Comparison of ENCODE assay signal across 8 cellular contexts in genomic region chrX:154380153-154380552, GRCh38. TPM values are rescaled to one million over a fixed set of nuclear protein-coding genes. Genes with fewer than 3 reads are reported as not detected.
DNase-seq lines count a peak whose midpoint lies in the region; ATAC-seq, FAIRE-seq and TF ChIP-seq lines count a peak whose summit lies in the region.

No MANE protein-coding gene starts in this region.

- CTCF ChIA-PET in naive thymus-derived CD4-positive, alpha-beta T cell (lab: Charles Lee), result no interaction called here

- peak overlapping the region; percentile 81 for H3K4me3 ChIP-seq in AG09309 (ENCODE audit: control insufficient read depth, low read depth, low read length)
- peak overlapping the region; percentile 68 for H3K4me3 ChIP-seq in naive thymus-derived CD4-positive, alpha-beta T cell (ENCODE audit: low read length)

- H3K27me3 Mint-ChIP-seq in dendritic cell treated with granulocyte-macrophage colony-stimulating factor and Interleukin-4, amounts not matched to agents 40 ng/mL and 50 ng/mL, for 4 days, result no peaks in the 10 kb centered on the region
- no peaks in the 10 kb centered on the region for H3K27me3 Mint-ChIP-seq in naive thymus-derived CD4-positive, alpha-beta T cell

- no peak for ATAC-seq in naive thymus-derived CD4-positive, alpha-beta T cell

- H3K36me3 ChIP-seq in KOPT-K1 (ENCODE audit: insufficient read depth, low read length), result peaks cover 6% of the 10 kb centered on the region
- H3K36me3 ChIP-seq in naive thymus-derived CD4-positive, alpha-beta T cell (ENCODE audit: control insufficient read depth in 2 of 3, insufficient read depth in 3 of 3, low read length in 3 of 3), result peaks cover 0 to 13% (median 0%) of the 10 kb centered on the region in 3 experiments

- peaks cover 50% of the 10 kb centered on the region for H3K4me1 Mint-ChIP-seq in dendritic cell treated with granulocyte-macrophage colony-stimulating factor and Interleukin-4, amounts not matched to agents 40 ng/mL and 50 ng/mL, for 4 days (ENCODE audit: low read depth)
- peaks cover 4 to 20% (median 12%) of the 10 kb centered on the region in 7 donors for H3K4me1 Mint-ChIP-seq in naive thymus-derived CD4-positive, alpha-beta T cell

- H3K4me3 Mint-ChIP-seq in dendritic cell treated with granulocyte-macrophage colony-stimulating factor and Interleukin-4, amounts not matched to agents 40 ng/mL and 50 ng/mL, for 4 days, result peak overlapping the region; percentile 82
- H3K4me3 Mint-ChIP-seq in naive thymus-derived CD4-positive, alpha-beta T cell, result peak overlapping the region; percentile 73 to 88 (median 84)

- no peaks in the 10 kb centered on the region for H3K27me3 ChIP-seq in naive thymus-derived CD4-positive, alpha-beta T cell (ENCODE audit: control insufficient read depth in 2 of 2, insufficient read depth in 2 of 2, low read length in 2 of 2)

- H3K36me3 Mint-ChIP-seq in dendritic cell treated with granulocyte-macrophage colony-stimulating factor and Interleukin-4, amounts not matched to agents 40 ng/mL and 50 ng/mL, for 4 days (ENCODE audit: low read depth), result peaks cover 22% of the 10 kb centered on the region
- H3K36me3 Mint-ChIP-seq in naive thymus-derived CD4-positive, alpha-beta T cell, result peaks cover 0 to 3% (median 0%) of the 10 kb centered on the region in 5 donors

- peaks cover 10 to 16% of the 10 kb centered on the region in 2 donors for H3K4me1 ChIP-seq in naive thymus-derived CD4-positive, alpha-beta T cell (ENCODE audit: control insufficient read depth in 2 of 2, insufficient read depth in 2 of 2, low read length in 2 of 2)

- peak overlapping the region; percentile 93 for H3K27ac Mint-ChIP-seq in dendritic cell treated with granulocyte-macrophage colony-stimulating factor and Interleukin-4, amounts not matched to agents 40 ng/mL and 50 ng/mL, for 4 days
- peak overlapping the region; percentile 72 to 94 (median 92) for H3K27ac Mint-ChIP-seq in naive thymus-derived CD4-positive, alpha-beta T cell

- no peaks in the 10 kb centered on the region for H3K9me3 Mint-ChIP-seq in dendritic cell treated with granulocyte-macrophage colony-stimulating factor and Interleukin-4, amounts not matched to agents 40 ng/mL and 50 ng/mL, for 4 days
- peaks cover 0 to 2% (median 0%) of the 10 kb centered on the region in 11 donors for H3K9me3 Mint-ChIP-seq in naive thymus-derived CD4-positive, alpha-beta T cell

- H3K9me3 ChIP-seq in KOPT-K1 (ENCODE audit: insufficient read depth, low read length, poor library complexity, severe bottlenecking), result no peaks in the 10 kb centered on the region
- H3K9me3 ChIP-seq in naive thymus-derived CD4-positive, alpha-beta T cell (ENCODE audit: control insufficient read depth in 2 of 3, low read length in 3 of 3), result no peaks in the 10 kb centered on the region

- no peak for FAIRE-seq in GM19239 (lab: Jason Lieb, UNC)

- intact Hi-C loops in dendritic cell treated with granulocyte-macrophage colony-stimulating factor and Interleukin-4, amounts not matched to agents 40 ng/mL and 50 ng/mL, for 4 days (cut with micrococcal nuclease), result no loop called here
- intact Hi-C loops in naive thymus-derived CD4-positive, alpha-beta T cell (cut with micrococcal nuclease), result no loop called here

- no peak for TF ChIP-seq CTCF in AG09309 (IDR thresholded peaks at IDR 0.05; ENCODE audit: control insufficient read depth, insufficient read depth, low read depth, low read length, missing control alignments)

- POLR2A ChIA-PET in naive thymus-derived CD4-positive, alpha-beta T cell (lab: Charles Lee), result interaction anchor here (0.8 to 1.5 kb wide), 4 partner anchors 22 to 453 kb away, joined by 3 to 4 read pairs (median 3); no protein-coding TSS in a partner anchor

- DNase-seq in AG09309 (ENCODE audit: low read depth), result no peak
- no peak for DNase-seq in naive thymus-derived CD4-positive, alpha-beta T cell
- DNase-seq in activated CD4-positive, CD25-positive, alpha-beta regulatory T cell treated with anti-CD3 and anti-CD28 coated beads, Interleukin-2, amount 50 U/mL, for 72 hours, result no peak
- no peak for DNase-seq in mucosa of gallbladder (ENCODE audit: low spot score)
- no peak for DNase-seq in GM19239 (ENCODE audit: insufficient read length, low spot score)
- DNase-seq in stimulated activated CD8-positive, alpha-beta memory T cell treated with anti-CD3 and anti-CD28 coated beads, Interleukin-4, amount 100 ng/mL, for 48 hours, result no peak

- peak overlapping the region; percentile 87 for H3K27ac ChIP-seq in KOPT-K1 (ENCODE audit: low read depth, low read length, poor library complexity, severe bottlenecking)
- H3K27ac ChIP-seq in naive thymus-derived CD4-positive, alpha-beta T cell (ENCODE audit: low read depth, low read length), result peak overlapping the region; percentile 99

RNA-seq across cellular contexts. Expression of gene EMD, which starts 1.1 kb away (rescaled TPM):
- 100 to 1,000 TPM in 2 of 5 experiments, 10 to 100 TPM in 3; 53.5 to 141 (median 89.9) TPM for total RNA-seq in naive thymus-derived CD4-positive, alpha-beta T cell
- polyA plus RNA-seq in naive thymus-derived CD4-positive, alpha-beta T cell, result 10 to 100 TPM; 31.5 to 34.6 TPM
- total RNA-seq in mucosa of gallbladder, result 62.6 TPM

RNA-seq across cellular contexts. Expression of gene FLNA, which starts 5.7 kb away (rescaled TPM):
- 1,000 to 10,000 TPM in 2 of 5 experiments, 100 to 1,000 TPM in 3; 440 to 1,423 (median 604) TPM for total RNA-seq in naive thymus-derived CD4-positive, alpha-beta T cell
- 100 to 1,000 TPM in 1 of 2 donors, 10 to 100 TPM in 1; 96.0 to 333 TPM for polyA plus RNA-seq in naive thymus-derived CD4-positive, alpha-beta T cell
- 2,367 TPM for total RNA-seq in mucosa of gallbladder

RNA-seq across cellular contexts. Expression of gene RPL10, which starts 18.0 kb away (rescaled TPM):
- total RNA-seq in naive thymus-derived CD4-positive, alpha-beta T cell, result 1,000 to 10,000 TPM; 2,926 to 5,130 (median 5,063) TPM
- polyA plus RNA-seq in naive thymus-derived CD4-positive, alpha-beta T cell, result 1,000 to 10,000 TPM; 6,302 to 7,439 TPM
- total RNA-seq in mucosa of gallbladder, result 1,937 TPM

RNA-seq across cellular contexts. Expression of gene DNASE1L1, which starts 28.9 kb away (rescaled TPM):
- total RNA-seq in naive thymus-derived CD4-positive, alpha-beta T cell, result 10 to 100 TPM; 18.4 to 31.1 (median 21.7) TPM
- polyA plus RNA-seq in naive thymus-derived CD4-positive, alpha-beta T cell, result 10 to 100 TPM; 11.1 to 19.6 TPM
- 28.2 TPM for total RNA-seq in mucosa of gallbladder

RNA-seq across cellular contexts. Expression of gene TAFAZZIN, which starts 31.2 kb away (rescaled TPM):
- total RNA-seq in naive thymus-derived CD4-positive, alpha-beta T cell, result 100 to 1,000 TPM in 3 of 5 experiments, 10 to 100 TPM in 2; 90.9 to 130 (median 108) TPM
- polyA plus RNA-seq in naive thymus-derived CD4-positive, alpha-beta T cell, result 10 to 100 TPM; 40.4 to 46.4 TPM
- total RNA-seq in mucosa of gallbladder, result 49.8 TPM
